30 cellular contexts compared by ENCODE assay signal in genomic region chr3:33975463-33975862, GRCh38.
"Had no signal": no experiment of that assay in that cellular context is flagged by ENCODE, and none has a peak within 500 bp of the region (broad histone marks: within the 10 kb centered on the region; RNA-seq: fewer than 3 reads in every experiment).

No MANE protein-coding gene starts in this region.

- H3K36me3 Mint-ChIP-seq: activated naive CD4-positive, alpha-beta T cell treated with anti-CD3 and anti-CD28 coated beads, Interleukin-2, amount 10 ng/mL, durations not matched to agents 7 days and 5 days; activated naive CD8-positive, alpha-beta T cell treated with anti-CD3 and anti-CD28 coated beads, Interleukin-2, amount 10 ng/mL, durations not matched to agents 7 days and 5 days; type B pancreatic cell had no signal

- H3K4me1 ChIP-seq: heart right ventricle, left ventricle myocardium inferior, uterus had no signal

- H3K27ac Mint-ChIP-seq: activated CD4-positive, alpha-beta memory T cell treated with anti-CD3 and anti-CD28 coated beads, Interleukin-2, amount 10 ng/mL, durations not matched to agents 7 days and 5 days; activated CD4-positive, alpha-beta T cell treated with anti-CD3 and anti-CD28 coated beads, Interleukin-2, amount 10 ng/mL, durations not matched to agents 7 days and 5 days; activated naive CD4-positive, alpha-beta T cell treated with anti-CD3 and anti-CD28 coated beads, Interleukin-2, amount 10 ng/mL, durations not matched to agents 7 days and 5 days; activated naive CD8-positive, alpha-beta T cell treated with anti-CD3 and anti-CD28 coated beads, Interleukin-2, amount 10 ng/mL, durations not matched to agents 7 days and 5 days; activated T-cell treated with anti-CD3 and anti-CD28 coated beads, Interleukin-2, amount 50 U/mL, for 24 hours; natural killer cell treated with Interleukin-12 subunit alpha and Interleukin-12 subunit beta and Interleukin-15 and Interleukin-18, amount 100 ng/mL, for 72 hours; stimulated activated naive CD8-positive, alpha-beta T cell treated with anti-CD3 and anti-CD28 coated beads, Interleukin-15, Interleukin-2, amounts not matched to agents 100 ng/mL and 50 ng/mL, for 24 hours; type B pancreatic cell; WTC11 had no signal

- H3K4me3 Mint-ChIP-seq: activated CD4-positive, alpha-beta memory T cell treated with anti-CD3 and anti-CD28 coated beads, Interleukin-2, amount 10 ng/mL, durations not matched to agents 7 days and 5 days; activated CD4-positive, alpha-beta T cell treated with anti-CD3 and anti-CD28 coated beads, Interleukin-2, amount 10 ng/mL, durations not matched to agents 7 days and 5 days; activated naive CD4-positive, alpha-beta T cell treated with anti-CD3 and anti-CD28 coated beads, Interleukin-2, amount 10 ng/mL, durations not matched to agents 7 days and 5 days; activated naive CD8-positive, alpha-beta T cell treated with anti-CD3 and anti-CD28 coated beads, Interleukin-2, amount 10 ng/mL, durations not matched to agents 7 days and 5 days; activated T-cell treated with anti-CD3 and anti-CD28 coated beads, Interleukin-2, amount 50 U/mL, for 24 hours; natural killer cell treated with Interleukin-12 subunit alpha and Interleukin-12 subunit beta and Interleukin-15 and Interleukin-18, amount 100 ng/mL, for 72 hours; stimulated activated naive CD8-positive, alpha-beta T cell treated with anti-CD3 and anti-CD28 coated beads, Interleukin-15, Interleukin-2, amounts not matched to agents 100 ng/mL and 50 ng/mL, for 24 hours; type B pancreatic cell; WTC11 had no signal

- H3K27me3 ChIP-seq: brain microvascular endothelial cell, heart right ventricle, uterus had no signal

- H3K9me3 ChIP-seq: thoracic aorta, uterus had no signal

- DNase-seq: activated CD4-positive, alpha-beta memory T cell treated with anti-CD3 and anti-CD28 coated beads, Interleukin-2, amount 10 ng/mL, durations not matched to agents 7 days and 5 days; activated CD4-positive, alpha-beta T cell treated with anti-CD3 and anti-CD28 coated beads for 1 hour; activated CD4-positive, alpha-beta T cell treated with anti-CD3 and anti-CD28 coated beads, Interleukin-2, amount 10 ng/mL, durations not matched to agents 7 days and 5 days; activated CD8-positive, alpha-beta memory T cell treated with anti-CD3 and anti-CD28 coated beads, Interleukin-2, amount 50 U/mL, for 48 hours; activated gamma-delta T cell; activated naive CD4-positive, alpha-beta T cell treated with anti-CD3 and anti-CD28 coated beads, Interleukin-2, amount 10 ng/mL, durations not matched to agents 7 days and 5 days; activated naive CD8-positive, alpha-beta T cell treated with anti-CD3 and anti-CD28 coated beads, Interleukin-2, amount 10 ng/mL, durations not matched to agents 7 days and 5 days; activated T-cell treated with anti-CD3 and anti-CD28 coated beads, Interleukin-2, amount 50 U/mL, for 24 hours; amniotic stem cell; brain microvascular endothelial cell; central memory CD4-positive, alpha-beta T cell; effector memory CD4-positive, alpha-beta T cell; erythroblast; foreskin melanocyte; heart right ventricle; left ventricle myocardium inferior; mucosa of descending colon; right cardiac atrium; stimulated activated CD4-positive, alpha-beta T cell treated with anti-CD3 and anti-CD28 coated beads, Interleukin-4, amount 100 ng/mL, for 1 hour; T-helper 2 cell; uterus had no signal

- H3K27ac ChIP-seq: brain microvascular endothelial cell, heart right ventricle, left ventricle myocardium inferior, thoracic aorta, uterus had no signal

- H3K4me1 Mint-ChIP-seq: activated CD4-positive, alpha-beta memory T cell treated with anti-CD3 and anti-CD28 coated beads, Interleukin-2, amount 10 ng/mL, durations not matched to agents 7 days and 5 days; activated CD4-positive, alpha-beta T cell treated with anti-CD3 and anti-CD28 coated beads, Interleukin-2, amount 10 ng/mL, durations not matched to agents 7 days and 5 days; activated naive CD4-positive, alpha-beta T cell treated with anti-CD3 and anti-CD28 coated beads, Interleukin-2, amount 10 ng/mL, durations not matched to agents 7 days and 5 days; activated naive CD8-positive, alpha-beta T cell treated with anti-CD3 and anti-CD28 coated beads, Interleukin-2, amount 10 ng/mL, durations not matched to agents 7 days and 5 days; WTC11 had no signal

- ATAC-seq: heart right ventricle; mucosa of descending colon; natural killer cell treated with Interleukin-12 subunit alpha and Interleukin-12 subunit beta and Interleukin-15 and Interleukin-18, amount 100 ng/mL, for 72 hours; right cardiac atrium; WTC11 had no signal

- H3K9me3 Mint-ChIP-seq: activated naive CD4-positive, alpha-beta T cell treated with anti-CD3 and anti-CD28 coated beads, Interleukin-2, amount 10 ng/mL, durations not matched to agents 7 days and 5 days; natural killer cell treated with Interleukin-12 subunit alpha and Interleukin-12 subunit beta and Interleukin-15 and Interleukin-18, amount 100 ng/mL, for 72 hours had no signal

- H3K4me3 ChIP-seq: heart right ventricle, left ventricle myocardium inferior, lung, mucosa of descending colon, thoracic aorta, uterus had no signal

- FAIRE-seq: astrocyte, colon, islet of Langerhans had no signal

- H3K36me3 ChIP-seq: brain microvascular endothelial cell, heart right ventricle, left ventricle myocardium inferior, thoracic aorta, uterus had no signal

- H3K27me3 Mint-ChIP-seq: activated CD4-positive, alpha-beta memory T cell treated with anti-CD3 and anti-CD28 coated beads, Interleukin-2, amount 10 ng/mL, durations not matched to agents 7 days and 5 days; activated naive CD4-positive, alpha-beta T cell treated with anti-CD3 and anti-CD28 coated beads, Interleukin-2, amount 10 ng/mL, durations not matched to agents 7 days and 5 days; activated naive CD8-positive, alpha-beta T cell treated with anti-CD3 and anti-CD28 coated beads, Interleukin-2, amount 10 ng/mL, durations not matched to agents 7 days and 5 days; stimulated activated naive CD8-positive, alpha-beta T cell treated with anti-CD3 and anti-CD28 coated beads, Interleukin-15, Interleukin-2, amounts not matched to agents 100 ng/mL and 50 ng/mL, for 24 hours; type B pancreatic cell had no signal
